ENCODE assay signal across 1 cellular context in genomic region chr5:33238826-33239670, GRCh38.
TF ChIP-seq lines count a peak whose summit lies in the region.

No MANE protein-coding gene starts in this region.

TF ChIP-seq in HEK293, 187 proteins besides CTCF, POLR2A, EP300 and RAD21 (continued from another document):
- TF ChIP-seq, protein P1, sequence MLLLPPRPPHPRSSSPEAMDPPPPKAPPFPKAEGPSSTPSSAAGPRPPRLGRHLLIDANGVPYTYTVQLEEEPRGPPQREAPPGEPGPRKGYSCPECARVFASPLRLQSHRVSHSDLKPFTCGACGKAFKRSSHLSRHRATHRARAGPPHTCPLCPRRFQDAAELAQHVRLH (tag by site-specific recombination; IDR thresholded peaks at IDR 0.05), result no peak
- TF ChIP-seq ZNF266 (tag by site-specific recombination; IDR thresholded peaks at IDR 0.05; ENCODE audit: low read depth), result no peak
TF ChIP-seq in HEK293: peak in this region for 1.
